In the genomic region with DNA sequence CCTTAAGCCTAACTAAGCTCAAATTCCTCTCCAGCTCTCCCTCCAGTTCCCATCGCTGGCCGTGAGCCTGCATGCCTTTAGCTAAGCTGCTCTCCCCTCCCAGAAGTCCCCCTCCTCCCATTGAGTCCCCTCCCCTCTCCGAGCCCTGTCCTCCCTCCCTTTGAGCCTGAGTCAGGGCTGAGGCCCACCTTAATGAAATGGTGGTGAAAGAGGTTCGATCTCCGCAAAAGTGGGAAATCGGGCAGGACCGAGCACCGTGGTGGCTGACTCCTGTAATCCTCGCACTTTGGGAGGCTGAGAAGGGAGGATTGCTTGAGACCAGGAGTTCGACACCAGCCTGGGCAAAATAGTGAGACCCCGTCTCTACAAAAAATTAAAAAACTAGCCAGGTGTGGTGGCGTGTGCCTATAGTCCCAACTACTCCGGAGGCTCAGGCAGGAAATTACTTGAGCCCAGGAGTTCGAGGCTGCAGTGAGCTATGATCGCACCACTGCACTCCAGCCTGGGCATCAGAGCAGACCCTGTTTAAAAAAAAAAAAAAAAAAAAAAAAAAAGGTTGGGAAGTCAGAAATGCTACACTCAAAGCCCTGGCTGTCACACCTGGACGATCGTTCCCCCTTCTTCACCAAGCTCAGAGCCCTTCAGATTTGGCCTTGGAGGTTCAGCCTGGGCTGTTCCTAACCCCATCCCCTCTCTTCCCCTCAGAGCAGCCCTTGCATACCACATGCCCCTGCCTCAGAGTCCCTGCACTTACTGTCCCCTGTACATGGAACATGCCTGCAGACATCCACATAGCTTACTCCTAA, we compare ENCODE assay signal across 13 cellular contexts. TPM values are rescaled to one million over a fixed set of nuclear protein-coding genes. Genes with fewer than 3 reads are reported as not detected.
DNase-seq lines count a peak whose midpoint lies in the region; ATAC-seq and TF ChIP-seq lines count a peak whose summit lies in the region.
"Had no signal": no experiment of that assay in that cellular context is flagged by ENCODE, and none has a peak within 500 bp of the region (broad histone marks: within the 10 kb centered on the region; RNA-seq: fewer than 3 reads in every experiment).

No MANE protein-coding gene starts in this region.

- DNase-seq in IMR-90 (no peak), endodermal cell (no peak), neural progenitor cell (ENCODE audit: low spot score) (no peak), NCI-H2171 (lab: John Stamatoyannopoulos, UW) (no peak), SIG-M5 treated with dmso at 0.1 percent for 504 hours (lab: John Stamatoyannopoulos, UW; ENCODE audit: unreplicated experiment) (no peak)
- DNase-seq in activated CD4-positive, alpha-beta memory T cell treated with anti-CD3 and anti-CD28 coated beads, Interleukin-2, amount 10 ng/mL, durations not matched to agents 7 days and 5 days: no peak
- no peak for DNase-seq in NK-92 treated with Interleukin-12 subunit alpha and Interleukin-12 subunit beta, amount 100 ng/mL, for 24 hours (lab: John Stamatoyannopoulos, UW)
- DNase-seq: cortex of kidney, ovary had no signal

- H3K36me3 Mint-ChIP-seq in endodermal cell (ENCODE audit: low read depth): peaks cover 6% of the 10 kb centered on the region
- H3K36me3 Mint-ChIP-seq in neural progenitor cell: peaks cover 3% of the 10 kb centered on the region
- H3K36me3 Mint-ChIP-seq in activated CD4-positive, alpha-beta memory T cell treated with anti-CD3 and anti-CD28 coated beads, Interleukin-2, amount 10 ng/mL, durations not matched to agents 7 days and 5 days (ENCODE audit: low read depth): no peaks in the 10 kb centered on the region
- H3K36me3 Mint-ChIP-seq: CD4-positive, CD25-positive, alpha-beta regulatory T cell had no signal

- no peak overlapping the region for H3K14ac ChIP-seq in IMR-90 (replicated peaks; ENCODE audit: low read depth, low read length)

- H3K4me1 ChIP-seq in BLaER1 (peaks cover 14% of the 10 kb centered on the region), IMR-90 (ENCODE audit: control insufficient read depth, insufficient read depth, low read length) (peaks cover 4% of the 10 kb centered on the region; the same call in 1 of the 2 replicates), endodermal cell (ENCODE audit: control insufficient read depth, insufficient read depth, low read length) (no peaks in the 10 kb centered on the region), neural progenitor cell (peaks cover 5% of the 10 kb centered on the region)

- ATAC-seq in IMR-90 (ENCODE audit: low read depth): no peak

- H3K4me3 ChIP-seq in BLaER1 (peak overlapping the region; percentile 39), IMR-90 (ENCODE audit: insufficient read depth, low read depth, low read length) (no peak overlapping the region), endodermal cell (ENCODE audit: low read length) (peak overlapping the region; percentile 75), neural progenitor cell (peak overlapping the region; percentile 65)
- H3K4me3 ChIP-seq: ovary had no signal

- H3K9me3 ChIP-seq in BLaER1 (0 out of 2 replicates have a peak, but pooled peaks cover 11% of the 10 kb centered on the region), IMR-90 (ENCODE audit: control insufficient read depth, insufficient read depth, low read length) (no peaks in the 10 kb centered on the region; the same call in 1 of the 2 replicates), endodermal cell (ENCODE audit: control insufficient read depth, low read length) (no peaks in the 10 kb centered on the region), neural progenitor cell (ENCODE audit: low read depth) (no peaks in the 10 kb centered on the region)
- H3K9me3 ChIP-seq: ovary had no signal

- H2BK5ac ChIP-seq in IMR-90 (ENCODE audit: low read depth, low read length, poor library complexity, severe bottlenecking): no peak overlapping the region

- CTCF ChIA-PET in IMR-90 (lab: Yijun Ruan, JAX): no interaction called here
- CTCF ChIA-PET in activated CD4-positive, alpha-beta memory T cell treated with anti-CD3 and anti-CD28 coated beads, Interleukin-2, amount 10 ng/mL, durations not matched to agents 7 days and 5 days (lab: Charles Lee): no interaction called here

- intact Hi-C loops in IMR-90 (cut with micrococcal nuclease): no loop called here

- H3F3A ChIP-seq in neural progenitor cell (ENCODE audit: low read depth): peaks cover 19% of the 10 kb centered on the region

- H4K91ac ChIP-seq in IMR-90 (ENCODE audit: insufficient read depth, low read depth, low read length): no peak overlapping the region

- H3K56ac ChIP-seq in IMR-90 (ENCODE audit: extremely low read depth, insufficient read depth, low read length): no peak overlapping the region

- no peak overlapping the region for H2BK20ac ChIP-seq in IMR-90 (ENCODE audit: low read depth, low read length)

- no peak overlapping the region for H2AK9ac ChIP-seq in IMR-90 (replicated peaks; ENCODE audit: low read depth, low read length, poor library complexity)

- no peak overlapping the region for H2AK5ac ChIP-seq in IMR-90 (ENCODE audit: low read depth, low read length)

- peak overlapping the region; percentile 78 for H3K4me2 ChIP-seq in BLaER1
- H3K4me2 ChIP-seq in IMR-90 (ENCODE audit: low read depth, low read length): no peak overlapping the region
- peak overlapping the region; percentile 87 for H3K4me2 ChIP-seq in neural progenitor cell

- H3K27me3 Mint-ChIP-seq in endodermal cell (ENCODE audit: insufficient read depth): peaks cover 41% of the 10 kb centered on the region
- H3K27me3 Mint-ChIP-seq in neural progenitor cell (ENCODE audit: insufficient read depth, low read depth): peaks cover 15% of the 10 kb centered on the region
- H3K27me3 Mint-ChIP-seq in activated CD4-positive, alpha-beta memory T cell treated with anti-CD3 and anti-CD28 coated beads, Interleukin-2, amount 10 ng/mL, durations not matched to agents 7 days and 5 days: peaks cover 35% of the 10 kb centered on the region

- no peak overlapping the region for H3K27ac ChIP-seq in BLaER1
- no peak overlapping the region for H3K27ac ChIP-seq in IMR-90 (ENCODE audit: insufficient read depth, low read length)
- H3K27ac ChIP-seq in endodermal cell (ENCODE audit: low read depth, low read length): no peak overlapping the region
- H3K27ac ChIP-seq in neural progenitor cell: no peak overlapping the region
- H3K27ac ChIP-seq: ovary had no signal

- H4K20me1 ChIP-seq in BLaER1: no peaks in the 10 kb centered on the region
- no peaks in the 10 kb centered on the region for H4K20me1 ChIP-seq in IMR-90 (ENCODE audit: insufficient read depth, low read length)
- H4K20me1 ChIP-seq in neural progenitor cell (ENCODE audit: low read depth): no peaks in the 10 kb centered on the region

- peaks cover 4% of the 10 kb centered on the region for H3K4me1 Mint-ChIP-seq in endodermal cell
- H3K4me1 Mint-ChIP-seq in neural progenitor cell: peaks cover 8% of the 10 kb centered on the region
- H3K4me1 Mint-ChIP-seq in activated CD4-positive, alpha-beta memory T cell treated with anti-CD3 and anti-CD28 coated beads, Interleukin-2, amount 10 ng/mL, durations not matched to agents 7 days and 5 days: peaks cover 11% of the 10 kb centered on the region

- H3K18ac ChIP-seq in IMR-90 (ENCODE audit: low read depth, low read length): no peak overlapping the region

- H4K8ac ChIP-seq in IMR-90 (ENCODE audit: low read depth in 2 of 2, low read length in 2 of 2): no peak overlapping the region

- POLR2A ChIA-PET in IMR-90 (lab: Charles Lee; ENCODE audit: unreplicated experiment): no interaction called here
- POLR2A ChIA-PET in activated CD4-positive, alpha-beta memory T cell treated with anti-CD3 and anti-CD28 coated beads, Interleukin-2, amount 10 ng/mL, durations not matched to agents 7 days and 5 days (lab: Charles Lee): no interaction called here

- H3K27me3 ChIP-seq in BLaER1 (peaks cover 23% of the 10 kb centered on the region), IMR-90 (ENCODE audit: control insufficient read depth, insufficient read depth, low read length) (peaks cover 37% of the 10 kb centered on the region), endodermal cell (ENCODE audit: control insufficient read depth, insufficient read depth, low read length, poor library complexity, severe bottlenecking) (peaks cover 22% of the 10 kb centered on the region), neural progenitor cell (peaks cover 25% of the 10 kb centered on the region)
- H3K27me3 ChIP-seq: ovary had no signal

- H3K27ac Mint-ChIP-seq in endodermal cell (peak overlapping the region; percentile 79), neural progenitor cell (peak overlapping the region; percentile 94)
- no peak overlapping the region for H3K27ac Mint-ChIP-seq in activated CD4-positive, alpha-beta memory T cell treated with anti-CD3 and anti-CD28 coated beads, Interleukin-2, amount 10 ng/mL, durations not matched to agents 7 days and 5 days
- H3K27ac Mint-ChIP-seq: activated T-cell treated with anti-CD3 and anti-CD28 coated beads, Interleukin-2, amount 50 U/mL, for 24 hours; CD4-positive, CD25-positive, alpha-beta regulatory T cell; T-helper 1 cell treated with Interleukin-12 subunit alpha and Interleukin-12 subunit beta and Interleukin-4 antibody, amounts not matched to agents 30 μg/mL and 1 μg/mL, for 36 hours had no signal

- H3K79me2 ChIP-seq in neural progenitor cell (ENCODE audit: low read depth): no peaks in the 10 kb centered on the region

- H3K9ac ChIP-seq in BLaER1: no peak overlapping the region
- H3K9ac ChIP-seq in IMR-90 (ENCODE audit: low read depth, low read length): no peak overlapping the region
- no peak overlapping the region for H3K9ac ChIP-seq in endodermal cell (ENCODE audit: extremely low read depth, low read length, poor library complexity, severe bottlenecking)
- H3K9ac ChIP-seq in neural progenitor cell: no peak overlapping the region

- H3K79me1 ChIP-seq in IMR-90 (ENCODE audit: low read depth in 1 of 2, low read length in 2 of 2): no peaks in the 10 kb centered on the region

- no peak for TF ChIP-seq RAD21 in IMR-90 (IDR thresholded peaks at IDR 0.05; ENCODE audit: low read length)

- H3K4ac ChIP-seq in IMR-90 (ENCODE audit: low read depth, low read length): no peak overlapping the region

- TF ChIP-seq POLR2A in IMR-90 (IDR thresholded peaks at IDR 0.05; ENCODE audit: low read depth, low read length): no peak

- H2AFZ ChIP-seq in IMR-90 (replicated peaks; ENCODE audit: low read length, poor library complexity) (peak overlapping the region; percentile 84), neural progenitor cell (replicated peaks) (peak overlapping the region; percentile 97)

- in situ Hi-C loops in IMR-90 (cut with MboI; ENCODE audit: low sequenced_read_pairs): no loop called here

- H2BK120ac ChIP-seq in IMR-90 (ENCODE audit: low read depth, low read length): no peak overlapping the region

- H2BK15ac ChIP-seq in IMR-90 (ENCODE audit: low read depth, low read length): no peak overlapping the region

- dilution Hi-C loops in IMR-90 (cut with HindIII; ENCODE audit: low sequenced_read_pairs, unreplicated experiment): no loop called here

- H3K4me3 Mint-ChIP-seq in endodermal cell (peak overlapping the region; percentile 65), neural progenitor cell (peak overlapping the region; percentile 79)
- H3K4me3 Mint-ChIP-seq in activated CD4-positive, alpha-beta memory T cell treated with anti-CD3 and anti-CD28 coated beads, Interleukin-2, amount 10 ng/mL, durations not matched to agents 7 days and 5 days: no peak overlapping the region
- H3K4me3 Mint-ChIP-seq: activated T-cell treated with anti-CD3 and anti-CD28 coated beads, Interleukin-2, amount 50 U/mL, for 24 hours; T-helper 1 cell treated with Interleukin-12 subunit alpha and Interleukin-12 subunit beta and Interleukin-4 antibody, amounts not matched to agents 30 μg/mL and 1 μg/mL, for 36 hours had no signal

- TF ChIP-seq CTCF in IMR-90 (conservative IDR thresholded peaks at IDR 0.05; ENCODE audit: low read depth, low read length): no peak
- TF ChIP-seq CTCF in endodermal cell (conservative IDR thresholded peaks at IDR 0.05): no peak
- TF ChIP-seq CTCF in neural progenitor cell (IDR thresholded peaks at IDR 0.05): no peak

- no peaks in the 10 kb centered on the region for H3K36me3 ChIP-seq in BLaER1
- H3K36me3 ChIP-seq in IMR-90 (ENCODE audit: control insufficient read depth, insufficient read depth, low read length): no peaks in the 10 kb centered on the region
- no peaks in the 10 kb centered on the region for H3K36me3 ChIP-seq in endodermal cell (ENCODE audit: control insufficient read depth, insufficient read depth, low read length)
- H3K36me3 ChIP-seq in neural progenitor cell: no peaks in the 10 kb centered on the region
- H3K36me3 ChIP-seq: ovary had no signal

- H4K5ac ChIP-seq in IMR-90 (ENCODE audit: low read depth, low read length): no peak overlapping the region

- no peak overlapping the region for H3K23ac ChIP-seq in IMR-90 (ENCODE audit: low read depth, low read length)

- H3K9me3 Mint-ChIP-seq in endodermal cell: no peaks in the 10 kb centered on the region
- no peaks in the 10 kb centered on the region for H3K9me3 Mint-ChIP-seq in neural progenitor cell
- no peaks in the 10 kb centered on the region for H3K9me3 Mint-ChIP-seq in activated CD4-positive, alpha-beta memory T cell treated with anti-CD3 and anti-CD28 coated beads, Interleukin-2, amount 10 ng/mL, durations not matched to agents 7 days and 5 days
- H3K9me3 Mint-ChIP-seq: activated T-cell treated with anti-CD3 and anti-CD28 coated beads, Interleukin-2, amount 50 U/mL, for 24 hours; T-helper 1 cell treated with Interleukin-12 subunit alpha and Interleukin-12 subunit beta and Interleukin-4 antibody, amounts not matched to agents 30 μg/mL and 1 μg/mL, for 36 hours had no signal

- no peaks in the 10 kb centered on the region for H3K9me1 ChIP-seq in IMR-90 (ENCODE audit: insufficient read depth, low read length)

- WGBS in IMR-90 (ENCODE audit: extremely low coverage in 2 of 2, insufficient read length in 1 of 2), 2 experiments: 53% methylated on average over 3 of the region's 17 CpGs; no CpG with 5 or more reads in 1 of the 2 experiments
- WGBS in endodermal cell (ENCODE audit: insufficient coverage in 1 of 2, insufficient read length in 1 of 2), 2 experiments: 67 to 70% methylated on average over 12 to 17 of the region's 17 CpGs

- no TSS peak for BruUV-seq in IMR-90 (replicated peaks; lab: Mats Ljungman, UMichigan)

RNA-seq across cellular contexts. Expression of gene CLDN3, which starts 1.0 kb away (rescaled TPM):
- 0.18 TPM in 1 of 2 replicates, not detected in the other for total RNA-seq in IMR-90 (2012; rRNA removed)
- 0.12 and 0.16 TPM in 2 replicates for polyA plus RNA-seq in IMR-90 (2012; rRNA removed)
- 0.30 and 0.37 TPM in 2 replicates for polyA plus RNA-seq in IMR-90 (2012; cell fraction: cytosol; rRNA removed)
- polyA plus RNA-seq in IMR-90 (2012; cell fraction: nucleus; rRNA removed; ENCODE audit: low replicate concordance): 0.12 TPM in 1 of 2 replicates, not detected in the other
- 10 to 100 TPM; 20.7 to 47.0 TPM for total RNA-seq in endodermal cell
- 4.2 TPM for polyA plus RNA-seq in endodermal cell (2013, experiment 1 of 2)
- 3.6 TPM for polyA plus RNA-seq in endodermal cell (2013, experiment 2 of 2)
- 1.6 and 14.2 TPM in 2 replicates for total RNA-seq in neural progenitor cell (ENCODE audit: low replicate concordance)
- not detected for total RNA-seq in activated CD4-positive, alpha-beta memory T cell treated with anti-CD3 and anti-CD28 coated beads, Interleukin-2, amount 10 ng/mL, durations not matched to agents 7 days and 5 days
- total RNA-seq: CD4-positive, CD25-positive, alpha-beta regulatory T cell had no signal
- polyA plus RNA-seq: CD4-positive, CD25-positive, alpha-beta regulatory T cell had no signal

RNA-seq across cellular contexts. Expression of gene ABHD11, which starts 32.5 kb away (rescaled TPM):
- total RNA-seq in IMR-90 (2012; rRNA removed) (13.4 and 14.2 TPM in 2 replicates), endodermal cell (100 to 1,000 TPM in 1 of 2 donors, 10 to 100 TPM in 1; 76.9 to 109 TPM), neural progenitor cell (ENCODE audit: low replicate concordance) (9.3 and 15.1 TPM in 2 replicates)
- polyA plus RNA-seq in IMR-90 (2012; rRNA removed): 19.9 and 22.6 TPM in 2 replicates
- 16.7 and 17.6 TPM in 2 replicates for polyA plus RNA-seq in IMR-90 (2012; cell fraction: cytosol; rRNA removed)
- 7.5 and 18.0 TPM in 2 replicates for polyA plus RNA-seq in IMR-90 (2012; cell fraction: nucleus; rRNA removed; ENCODE audit: low replicate concordance)
- polyA plus RNA-seq in endodermal cell (2013, experiment 1 of 2): 10.1 TPM
- 10.6 TPM for polyA plus RNA-seq in endodermal cell (2013, experiment 2 of 2)
- total RNA-seq in activated CD4-positive, alpha-beta memory T cell treated with anti-CD3 and anti-CD28 coated beads, Interleukin-2, amount 10 ng/mL, durations not matched to agents 7 days and 5 days: 10 to 100 TPM; 12.3 to 13.7 TPM

RNA-seq across cellular contexts. Expression of gene STX1A, which starts 51.6 kb away (rescaled TPM):
- 9.3 and 10.0 TPM in 2 replicates for total RNA-seq in IMR-90 (2012; rRNA removed)
- 22.0 and 22.6 TPM in 2 replicates for polyA plus RNA-seq in IMR-90 (2012; rRNA removed)
- polyA plus RNA-seq in IMR-90 (2012; cell fraction: cytosol; rRNA removed): 9.5 and 18.4 TPM in 2 replicates
- polyA plus RNA-seq in IMR-90 (2012; cell fraction: nucleus; rRNA removed; ENCODE audit: low replicate concordance): 99.0 and 183 TPM in 2 replicates
- total RNA-seq in endodermal cell: 10 to 100 TPM; 23.0 to 34.4 TPM
- polyA plus RNA-seq in endodermal cell (2013, experiment 1 of 2): 25.5 TPM
- polyA plus RNA-seq in endodermal cell (2013, experiment 2 of 2): 16.4 TPM
- 21.9 and 29.0 TPM in 2 replicates for total RNA-seq in neural progenitor cell (ENCODE audit: low replicate concordance)
- 10 to 100 TPM; 27.9 to 30.7 TPM for total RNA-seq in activated CD4-positive, alpha-beta memory T cell treated with anti-CD3 and anti-CD28 coated beads, Interleukin-2, amount 10 ng/mL, durations not matched to agents 7 days and 5 days

RNA-seq across cellular contexts. Expression of gene CLDN4, which starts 59.7 kb away (rescaled TPM):
- 2.9 and 3.9 TPM in 2 replicates for total RNA-seq in IMR-90 (2012; rRNA removed)
- polyA plus RNA-seq in IMR-90 (2012; rRNA removed): 3.8 and 4.4 TPM in 2 replicates
- 2.4 and 4.7 TPM in 2 replicates for polyA plus RNA-seq in IMR-90 (2012; cell fraction: cytosol; rRNA removed)
- polyA plus RNA-seq in IMR-90 (2012; cell fraction: nucleus; rRNA removed; ENCODE audit: low replicate concordance): 1.9 and 4.8 TPM in 2 replicates
- total RNA-seq in endodermal cell: 1 to 10 TPM; 5.6 to 9.7 TPM
- 2.2 TPM for polyA plus RNA-seq in endodermal cell (2013, experiment 1 of 2)
- polyA plus RNA-seq in endodermal cell (2013, experiment 2 of 2): 1.8 TPM
- 2.8 TPM in 1 of 2 replicates, not detected in the other for total RNA-seq in neural progenitor cell (ENCODE audit: low replicate concordance)
- total RNA-seq in activated CD4-positive, alpha-beta memory T cell treated with anti-CD3 and anti-CD28 coated beads, Interleukin-2, amount 10 ng/mL, durations not matched to agents 7 days and 5 days: under 1 TPM in 1 of 2 experiments, not detected in 1; 0.10 TPM
